1 cellular context compared by ENCODE assay signal in genomic region chr6:10617008-10617696, GRCh38.
TF ChIP-seq lines count a peak whose summit lies in the region.

No MANE protein-coding gene starts in this region.

TF ChIP-seq in GM23338, 12 proteins besides CTCF, POLR2A, EP300 and RAD21 (continued from another document):
- no peak for TF ChIP-seq REST (IDR thresholded peaks at IDR 0.05; ENCODE audit: unreplicated experiment)
- TF ChIP-seq CREB1 (CRISPR knock-in tag; IDR thresholded peaks at IDR 0.05; ENCODE audit: low read depth), result no peak
- no peak for TF ChIP-seq EZH2phosphoT487 (IDR thresholded peaks at IDR 0.05; ENCODE audit: unreplicated experiment)
- TF ChIP-seq POLR2AphosphoS5 (IDR thresholded peaks at IDR 0.05; ENCODE audit: low read depth), result no peak
- no peak for TF ChIP-seq JUNB (IDR thresholded peaks at IDR 0.05; ENCODE audit: unreplicated experiment)
- TF ChIP-seq ZNF114 (CRISPR knock-in tag; IDR thresholded peaks at IDR 0.05), result no peak
- no peak for TF ChIP-seq ETS1 (IDR thresholded peaks at IDR 0.05)
- no peak for TF ChIP-seq ZNF462 (CRISPR knock-in tag; IDR thresholded peaks at IDR 0.05)
- TF ChIP-seq ZNF331 (CRISPR knock-in tag; IDR thresholded peaks at IDR 0.05; ENCODE audit: low read depth), result no peak
- no peak for TF ChIP-seq NANOG (IDR thresholded peaks at IDR 0.05; ENCODE audit: borderline replicate concordance)
